In genomic region chr10:9004736-9005135, GRCh38 we compare ENCODE assay signal across 17 cellular contexts.
"Had no signal": no experiment of that assay in that cellular context is flagged by ENCODE, and none has a peak within 500 bp of the region (broad histone marks: within the 10 kb centered on the region; RNA-seq: fewer than 3 reads in every experiment).

No MANE protein-coding gene starts in this region.

- H3K4me3 ChIP-seq: breast epithelium, tibial nerve, vagina had no signal

- H3K27me3 Mint-ChIP-seq: activated naive CD8-positive, alpha-beta T cell treated with anti-CD3 and anti-CD28 coated beads, Interleukin-2, amount 10 ng/mL, durations not matched to agents 7 days and 5 days; dendritic cell treated with granulocyte-macrophage colony-stimulating factor and Interleukin-4, amounts not matched to agents 40 ng/mL and 50 ng/mL, for 4 days had no signal

- H3K4me1 Mint-ChIP-seq: stimulated activated effector memory CD8-positive, alpha-beta T cell treated with anti-CD3 and anti-CD28 coated beads, Interleukin-12 subunit alpha, Interleukin-12 subunit beta, amount 100 ng/mL, for 72 hours had no signal

- H3K27me3 ChIP-seq: breast epithelium, tibial nerve, vagina had no signal

- H3K4me1 ChIP-seq: breast epithelium, tibial nerve, vagina had no signal

- H3K27ac Mint-ChIP-seq: activated naive CD8-positive, alpha-beta T cell treated with anti-CD3 and anti-CD28 coated beads, Interleukin-2, amount 10 ng/mL, durations not matched to agents 7 days and 5 days; dendritic cell treated with granulocyte-macrophage colony-stimulating factor and Interleukin-4, amounts not matched to agents 40 ng/mL and 50 ng/mL, for 4 days; natural killer cell treated with Interleukin-12 subunit alpha and Interleukin-12 subunit beta and Interleukin-15 and Interleukin-18, amount 100 ng/mL, for 72 hours; stimulated activated effector memory CD8-positive, alpha-beta T cell treated with anti-CD3 and anti-CD28 coated beads, Interleukin-12 subunit alpha, Interleukin-12 subunit beta, amount 100 ng/mL, for 72 hours had no signal

- H3K9me3 ChIP-seq: breast epithelium, tibial nerve, vagina had no signal

- H3K36me3 ChIP-seq: breast epithelium, tibial nerve, vagina had no signal

- H3K9me3 Mint-ChIP-seq: activated naive CD8-positive, alpha-beta T cell treated with anti-CD3 and anti-CD28 coated beads, Interleukin-2, amount 10 ng/mL, durations not matched to agents 7 days and 5 days; dendritic cell treated with granulocyte-macrophage colony-stimulating factor and Interleukin-4, amounts not matched to agents 40 ng/mL and 50 ng/mL, for 4 days; natural killer cell treated with Interleukin-12 subunit alpha and Interleukin-12 subunit beta and Interleukin-15 and Interleukin-18, amount 100 ng/mL, for 72 hours; stimulated activated effector memory CD8-positive, alpha-beta T cell treated with anti-CD3 and anti-CD28 coated beads, Interleukin-12 subunit alpha, Interleukin-12 subunit beta, amount 100 ng/mL, for 72 hours had no signal

- DNase-seq: activated CD4-positive, alpha-beta T cell treated with anti-CD3 and anti-CD28 coated beads, Interleukin-2, amount 50 U/mL, for 48 hours; activated CD4-positive, CD25-positive, alpha-beta regulatory T cell treated with anti-CD3 and anti-CD28 coated beads, Interleukin-2, amount 50 U/mL, for 72 hours; activated gamma-delta T cell; activated naive CD8-positive, alpha-beta T cell treated with anti-CD3 and anti-CD28 coated beads, Interleukin-2, amount 10 ng/mL, durations not matched to agents 7 days and 5 days; aorta; foreskin melanocyte; mesendoderm; retina; stimulated activated CD4-positive, alpha-beta T cell treated with anti-CD3 and anti-CD28 coated beads, Interleukin-12 subunit alpha, Interleukin-12 subunit beta, amount 100 ng/mL, for 4 hours; T1000 had no signal

- H3K4me3 Mint-ChIP-seq: activated naive CD8-positive, alpha-beta T cell treated with anti-CD3 and anti-CD28 coated beads, Interleukin-2, amount 10 ng/mL, durations not matched to agents 7 days and 5 days; natural killer cell treated with Interleukin-12 subunit alpha and Interleukin-12 subunit beta and Interleukin-15 and Interleukin-18, amount 100 ng/mL, for 72 hours; stimulated activated effector memory CD8-positive, alpha-beta T cell treated with anti-CD3 and anti-CD28 coated beads, Interleukin-12 subunit alpha, Interleukin-12 subunit beta, amount 100 ng/mL, for 72 hours had no signal

- H3K27ac ChIP-seq: breast epithelium, epithelial cell of prostate, tibial nerve, vagina had no signal

- H3K36me3 Mint-ChIP-seq: activated naive CD8-positive, alpha-beta T cell treated with anti-CD3 and anti-CD28 coated beads, Interleukin-2, amount 10 ng/mL, durations not matched to agents 7 days and 5 days; natural killer cell treated with Interleukin-12 subunit alpha and Interleukin-12 subunit beta and Interleukin-15 and Interleukin-18, amount 100 ng/mL, for 72 hours; stimulated activated effector memory CD8-positive, alpha-beta T cell treated with anti-CD3 and anti-CD28 coated beads, Interleukin-12 subunit alpha, Interleukin-12 subunit beta, amount 100 ng/mL, for 72 hours had no signal

- ATAC-seq: natural killer cell treated with Interleukin-12 subunit alpha and Interleukin-12 subunit beta and Interleukin-15 and Interleukin-18, amount 100 ng/mL, for 72 hours; stimulated activated effector memory CD8-positive, alpha-beta T cell treated with anti-CD3 and anti-CD28 coated beads, Interleukin-12 subunit alpha, Interleukin-12 subunit beta, amount 100 ng/mL, for 72 hours had no signal
